ENCODE assay signal across 29 cellular contexts in the genomic region with DNA sequence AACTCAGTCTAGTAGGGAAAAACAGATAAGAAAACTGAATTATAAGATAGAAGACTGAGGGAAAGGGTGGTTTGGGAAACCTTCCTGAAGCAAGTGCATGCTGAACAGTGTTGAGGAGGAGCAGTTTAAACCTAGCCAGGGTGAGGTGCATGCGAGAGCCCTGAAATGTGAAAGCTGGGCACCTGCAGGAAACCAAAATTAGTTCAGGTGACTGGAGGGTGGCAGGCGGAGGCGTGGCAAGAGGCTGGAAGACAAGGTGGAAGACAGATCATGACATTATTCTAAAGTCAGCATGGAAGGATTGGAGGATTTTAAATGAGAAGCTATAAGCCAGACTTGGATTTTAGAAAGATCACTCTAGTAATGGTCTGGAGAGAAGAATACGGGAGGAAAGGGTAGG.
"Had no signal": no experiment of that assay in that cellular context is flagged by ENCODE, and none has a peak within 500 bp of the region (broad histone marks: within the 10 kb centered on the region; RNA-seq: fewer than 3 reads in every experiment).

No MANE protein-coding gene starts in this region.

- H3K4me1 ChIP-seq: adrenal gland, ascending aorta, body of pancreas, breast epithelium had no signal

- H3K27ac ChIP-seq: adrenal gland, ascending aorta, body of pancreas, brain microvascular endothelial cell, breast epithelium, cardiac muscle cell had no signal

- H3K36me3 ChIP-seq: adrenal gland, ascending aorta, brain microvascular endothelial cell, breast epithelium, cardiac muscle cell had no signal

- H3K4me3 ChIP-seq: adrenal gland, ascending aorta, body of pancreas, breast epithelium, cardiac muscle cell had no signal

- H3K9me3 ChIP-seq: adrenal gland, ascending aorta, body of pancreas, breast epithelium had no signal

- DNase-seq: activated effector memory CD4-positive, alpha-beta T cell treated with anti-CD3 and anti-CD28 coated beads, Interleukin-2, amount 50 U/mL, for 16 hours; activated effector memory CD4-positive, alpha-beta T cell treated with Interleukin-2 at 50 U/mL for 16 hours; activated gamma-delta T cell; activated gamma-delta T cell treated with Interleukin-2 at 50 U/mL for 16 hours; activated naive CD4-positive, alpha-beta T cell; activated naive CD4-positive, alpha-beta T cell treated with anti-CD3 and anti-CD28 coated beads for 36 hours; activated naive CD4-positive, alpha-beta T cell treated with anti-CD3 and anti-CD28 coated beads, Interleukin-2, amount 10 ng/mL, durations not matched to agents 7 days and 5 days; activated naive CD4-positive, alpha-beta T cell treated with anti-CD3 and anti-CD28 coated beads, Interleukin-2, amount 50 U/mL, for 16 hours; activated naive CD4-positive, alpha-beta T cell treated with Interleukin-2 at 50 U/mL for 16 hours; activated naive CD8-positive, alpha-beta T cell treated with anti-CD3 and anti-CD28 coated beads for 36 hours; activated naive CD8-positive, alpha-beta T cell treated with anti-CD3 and anti-CD28 coated beads, Interleukin-2, amount 10 ng/mL, durations not matched to agents 7 days and 5 days; activated naive CD8-positive, alpha-beta T cell treated with anti-CD3 and anti-CD28 coated beads, Interleukin-2, amount 50 U/mL, for 24 hours; activated T-cell treated with anti-CD3 and anti-CD28 coated beads, Interleukin-2, amount 50 U/mL, for 1 hour; activated T-cell treated with anti-CD3 and anti-CD28 coated beads, Interleukin-2, amount 50 U/mL, for 24 hours; activated T-cell treated with anti-CD3 and anti-CD28 coated beads, Interleukin-2, amount 50 U/mL, for 4 hours; activated T-cell treated with anti-CD3 and anti-CD28 coated beads, Interleukin-2, amount 50 U/mL, for 48 hours; activated T-cell treated with anti-CD3 and anti-CD28 coated beads, Interleukin-2, amount 50 U/mL, for 72 hours; adrenal gland; amniotic stem cell; amygdala; anterior cingulate cortex; aorta; body of pancreas; brain microvascular endothelial cell; central memory CD4-positive, alpha-beta T cell; cerebellar nuclear complex had no signal

- H3K27me3 ChIP-seq: adrenal gland, ascending aorta, body of pancreas, brain microvascular endothelial cell, breast epithelium had no signal
